ENCODE assay signal across 1 cellular context in genomic region chrX:154546354-154547244, GRCh38.
A peak's percentile ranks its signal among the peaks of the same experiment; 100 is the strongest.
TF ChIP-seq lines count a peak whose summit lies in the region.

G6PD (minus strand) TSS chrX:154546846; CDS start chrX:154546155, 691 bp downstream.

TF ChIP-seq in K562, 482 proteins besides CTCF, POLR2A, EP300 and RAD21 (continued from another document and continues in another):
- TF ChIP-seq ZBTB11 (CRISPR knock-in tag; IDR thresholded peaks at IDR 0.05): no peak; a peak in 1 of 6 replicates
- TF ChIP-seq CSDE1 (IDR thresholded peaks at IDR 0.05): no peak
- no peak for TF ChIP-seq CHD1 (IDR thresholded peaks at IDR 0.05; ENCODE audit: low read length)
- TF ChIP-seq PHF20 (IDR thresholded peaks at IDR 0.05; ENCODE audit: partially characterized antibody): no peak
- no peak for TF ChIP-seq JUND (IDR thresholded peaks at IDR 0.05; ENCODE audit: borderline replicate concordance, low read depth, low read length)
- no peak for TF ChIP-seq JUND (tag; IDR thresholded peaks at IDR 0.05; ENCODE audit: borderline replicate concordance, low read depth, low read length)
- no peak for TF ChIP-seq ZFP1 (CRISPR knock-in tag; IDR thresholded peaks at IDR 0.05)
- TF ChIP-seq FIP1L1 (IDR thresholded peaks at IDR 0.05; ENCODE audit: low read depth, low read length, poor library complexity, severe bottlenecking): no peak
- TF ChIP-seq ZNF232 (CRISPR knock-in tag; IDR thresholded peaks at IDR 0.05): no peak
- no peak for TF ChIP-seq RFX7 (CRISPR knock-in tag; IDR thresholded peaks at IDR 0.05)
- no peak for TF ChIP-seq POLR3G (IDR thresholded peaks at IDR 0.05; ENCODE audit: extremely low read depth, insufficient read length, insufficient replicate concordance)
- TF ChIP-seq AFF1 (IDR thresholded peaks at IDR 0.05; ENCODE audit: low read depth in 1 of 2, partially characterized antibody in 2 of 2): no peak
- TF ChIP-seq ZFP91 (CRISPR knock-in tag; IDR thresholded peaks at IDR 0.05): no peak
- TF ChIP-seq CREM (IDR thresholded peaks at IDR 0.05; ENCODE audit: low read depth): no peak; the same call in 1 of the 2 replicates
- TF ChIP-seq COPS2 (conservative IDR thresholded peaks at IDR 0.05): no peak
- TF ChIP-seq SAP30 (IDR thresholded peaks at IDR 0.05; ENCODE audit: borderline replicate concordance, insufficient read depth, low read depth, low read length, poor library complexity, severe bottlenecking): no peak
- no peak for TF ChIP-seq CHD4 (IDR thresholded peaks at IDR 0.05; ENCODE audit: insufficient read depth, insufficient replicate concordance, low read depth, low read length, poor library complexity, severe bottlenecking)
- TF ChIP-seq HOXB6 (CRISPR knock-in tag; IDR thresholded peaks at IDR 0.05; ENCODE audit: borderline replicate concordance): no peak
- no peak for TF ChIP-seq ARHGAP35 (IDR thresholded peaks at IDR 0.05; ENCODE audit: partially characterized antibody)
- TF ChIP-seq ZNF589 (CRISPR knock-in tag; IDR thresholded peaks at IDR 0.05; ENCODE audit: low read depth): no peak
- TF ChIP-seq THRB (CRISPR knock-in tag; conservative IDR thresholded peaks at IDR 0.05): no peak
- TF ChIP-seq CTCFL (IDR thresholded peaks at IDR 0.05; ENCODE audit: borderline replicate concordance, insufficient read depth, low read depth, low read length, poor library complexity, severe bottlenecking): no peak
- no peak for TF ChIP-seq ELK1 (CRISPR knock-in tag; IDR thresholded peaks at IDR 0.05)
- TF ChIP-seq KHSRP (IDR thresholded peaks at IDR 0.05): no peak
- TF ChIP-seq KLF16 (IDR thresholded peaks at IDR 0.05): no peak
- TF ChIP-seq THRAP3 (IDR thresholded peaks at IDR 0.05; ENCODE audit: borderline replicate concordance): no peak
- no peak for TF ChIP-seq ARID3B (CRISPR knock-in tag; IDR thresholded peaks at IDR 0.05; ENCODE audit: borderline replicate concordance)
- TF ChIP-seq ATF6 (CRISPR knock-in tag; IDR thresholded peaks at IDR 0.05): no peak
- no peak for TF ChIP-seq CEBPZ (IDR thresholded peaks at IDR 0.05; ENCODE audit: borderline replicate concordance, low read depth, low read length)
- no peak for TF ChIP-seq IRF2 (CRISPR knock-in tag; IDR thresholded peaks at IDR 0.05)
- no peak for TF ChIP-seq ZNF347 (CRISPR knock-in tag; IDR thresholded peaks at IDR 0.05; ENCODE audit: low read depth)
- no peak for TF ChIP-seq BCOR (IDR thresholded peaks at IDR 0.05)
- no peak for TF ChIP-seq GATAD2B (IDR thresholded peaks at IDR 0.05; ENCODE audit: borderline replicate concordance)
- TF ChIP-seq ZFP36 (IDR thresholded peaks at IDR 0.05; ENCODE audit: low read depth, low read length, partially characterized antibody): no peak
- TF ChIP-seq ESRRA (IDR thresholded peaks at IDR 0.05; ENCODE audit: borderline replicate concordance, low read depth): no peak
- peak; percentile 64; the same call in 1 of the 2 replicates for TF ChIP-seq PHF8 (IDR thresholded peaks at IDR 0.05; ENCODE audit: borderline replicate concordance, low read length)
